1 cellular context compared by ENCODE assay signal in the genomic region with DNA sequence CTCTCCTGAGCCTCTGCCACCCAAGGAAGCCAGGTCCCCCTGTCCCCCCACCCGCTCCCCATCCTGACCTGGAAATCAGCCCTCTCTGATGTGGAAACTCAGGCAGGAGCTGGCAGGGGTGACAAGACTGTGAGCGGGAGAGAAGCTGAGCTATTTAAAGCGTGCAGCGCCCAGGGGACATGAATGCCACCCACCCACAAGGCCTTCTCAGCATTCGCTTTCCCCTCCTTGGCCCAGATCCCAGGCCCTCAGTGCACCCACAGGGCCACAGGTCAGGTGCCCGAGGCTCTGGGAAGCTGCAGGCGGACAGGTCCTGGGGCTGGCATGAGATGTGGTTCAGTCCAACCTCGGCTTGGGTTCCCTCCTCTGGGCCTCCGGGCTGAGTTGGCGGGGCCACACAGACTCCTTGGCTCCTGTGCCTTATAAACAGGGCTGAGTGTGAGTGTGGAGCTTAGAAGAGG.
TF ChIP-seq lines count a peak whose summit lies in the region.

No MANE protein-coding gene starts in this region.

TF ChIP-seq in SK-N-SH treated with all-trans-retinoic acid at 6 μM for 48 hours, 23 proteins besides CTCF, POLR2A, EP300 and RAD21 (continued from another document):
- TF ChIP-seq POU6F1 (CRISPR knock-in tag; IDR thresholded peaks at IDR 0.05; ENCODE audit: borderline replicate concordance, low read depth), result no peak
- TF ChIP-seq TSHZ2 (CRISPR knock-in tag; IDR thresholded peaks at IDR 0.05), result no peak
- no peak for TF ChIP-seq ISL1 (CRISPR knock-in tag; IDR thresholded peaks at IDR 0.05)
